ENCODE assay signal across 13 cellular contexts in the genomic region with DNA sequence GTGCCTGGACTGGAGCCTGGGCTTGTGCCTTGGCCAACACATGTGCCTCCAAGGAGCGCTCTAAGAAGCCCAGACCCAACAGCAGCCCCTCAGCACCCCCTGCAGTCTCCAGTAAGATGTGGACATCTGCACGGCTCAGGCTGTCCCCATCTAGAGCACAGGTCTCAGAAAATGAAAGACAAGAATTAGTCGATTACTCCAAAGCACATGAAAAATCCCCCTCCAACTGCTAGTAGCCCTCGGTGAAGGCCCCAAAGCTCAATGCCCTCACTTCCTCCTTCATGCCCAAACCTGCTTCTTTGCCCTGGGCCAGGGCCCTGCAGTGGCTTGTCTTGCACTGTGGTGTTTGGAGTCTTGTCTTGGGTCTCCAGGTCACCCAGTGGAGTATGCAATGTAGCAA. TPM values are rescaled to one million over a fixed set of nuclear protein-coding genes. Genes with fewer than 3 reads are reported as not detected.
DNase-seq lines count a peak whose midpoint lies in the region; ATAC-seq, FAIRE-seq and TF ChIP-seq lines count a peak whose summit lies in the region.
"Had no signal": no experiment of that assay in that cellular context is flagged by ENCODE, and none has a peak within 500 bp of the region (broad histone marks: within the 10 kb centered on the region; RNA-seq: fewer than 3 reads in every experiment).

No MANE protein-coding gene starts in this region.

- no peaks in the 10 kb centered on the region for H3K9me2 ChIP-seq in OCI-LY7 (ENCODE audit: insufficient read depth, low read length)

- H2AFZ ChIP-seq in OCI-LY7 (ENCODE audit: low read length): peak overlapping the region; percentile 19; the same call in 1 of the 2 replicates

- no TSS peak for BruUV-seq in MCF 10A (replicated peaks; lab: Mats Ljungman, UMichigan)
- BruUV-seq in OCI-LY7 (replicated peaks; lab: Mats Ljungman, UMichigan): no TSS peak

- no peaks in the 10 kb centered on the region for H4K20me1 ChIP-seq in OCI-LY7 (ENCODE audit: insufficient read depth, low read length)

- WGBS in upper lobe of left lung, 2 donors: 78 to 85% methylated on average over 4 of the region's 4 CpGs

- H3K9me3 ChIP-seq in breast epithelium (no peaks in the 10 kb centered on the region), OCI-LY7 (ENCODE audit: low read length) (no peaks in the 10 kb centered on the region), upper lobe of left lung (no peaks in the 10 kb centered on the region)

- ATAC-seq in HG02623 (IDR thresholded peaks at IDR 0.05; ENCODE audit: unreplicated experiment) (peak; percentile 71), upper lobe of left lung (ENCODE audit: low FRiP score in 2 of 2) (no peak)
- ATAC-seq in stimulated activated naive CD8-positive, alpha-beta T cell treated with anti-CD3 and anti-CD28 coated beads, Interleukin-15, amount 100 ng/mL, for 72 hours: peak; percentile 62

- intact Hi-C loops in MCF 10A (cut with micrococcal nuclease): no loop called here
- intact Hi-C loops in breast epithelium (cut with DNase I; ENCODE audit: low total_unique reads): no loop called here
- intact Hi-C loops in OCI-LY7 (cut with micrococcal nuclease; ENCODE audit: unreplicated experiment): loop anchor here (1.0 kb wide), 1 partner anchor 194 kb away; no protein-coding TSS in a partner anchor
- intact Hi-C loops in posterior vena cava (cut with DNase I): no loop called here

- no peak overlapping the region for H3K4me2 ChIP-seq in OCI-LY7 (ENCODE audit: low read length)

- no peaks in the 10 kb centered on the region for H3K79me2 ChIP-seq in OCI-LY7 (ENCODE audit: insufficient read depth, low read depth, low read length)

- POLR2A ChIA-PET in MCF 10A (lab: Yijun Ruan, JAX) (interaction anchor here (0.6 to 1.8 kb wide), 2 partner anchors 11 to 20 kb away, joined by 3 to 4 read pairs; no protein-coding TSS in a partner anchor), OCI-LY7 (lab: Charles Lee) (interaction anchor here (0.6 kb wide), 1 partner anchor 331 kb away, joined by 3 read pairs; no protein-coding TSS in a partner anchor)

- no peak for TF ChIP-seq POLR2A in breast epithelium (IDR thresholded peaks at IDR 0.05)
- TF ChIP-seq POLR2A in upper lobe of left lung (IDR thresholded peaks at IDR 0.05): no peak
- TF ChIP-seq POLR2A in H54 (IDR thresholded peaks at IDR 0.05; ENCODE audit: low read depth, low read length): no peak

- TF ChIP-seq EP300 in upper lobe of left lung (IDR thresholded peaks at IDR 0.05): no peak

- DNase-seq in MCF 10A (ENCODE audit: unreplicated experiment) (peak; percentile 29), breast epithelium (ENCODE audit: low spot score in 2 of 2) (no peak), OCI-LY7 (ENCODE audit: low spot score) (peak; percentile 45), posterior vena cava (ENCODE audit: low spot score) (no peak), upper lobe of left lung (no peak), H54 (ENCODE audit: insufficient read length, low spot score) (no peak)
- DNase-seq in stimulated activated naive CD8-positive, alpha-beta T cell treated with anti-CD3 and anti-CD28 coated beads, Interleukin-15, amount 100 ng/mL, for 72 hours: no peak
- DNase-seq: central memory CD4-positive, alpha-beta T cell; midbrain; NCI-H1694 had no signal

- H3K36me3 ChIP-seq in breast epithelium (no peaks in the 10 kb centered on the region), OCI-LY7 (ENCODE audit: insufficient read depth, low read length) (no peaks in the 10 kb centered on the region), upper lobe of left lung (no peaks in the 10 kb centered on the region)

- no peaks in the 10 kb centered on the region for H3K36me3 Mint-ChIP-seq in MCF 10A (ENCODE audit: insufficient read depth, unreplicated experiment)

- no peaks in the 10 kb centered on the region for H3K4me1 ChIP-seq in breast epithelium
- H3K4me1 ChIP-seq in OCI-LY7 (ENCODE audit: insufficient read depth, low read length, poor library complexity, severe bottlenecking): no peaks in the 10 kb centered on the region
- no peaks in the 10 kb centered on the region for H3K4me1 ChIP-seq in upper lobe of left lung

- no peaks in the 10 kb centered on the region for H3K4me1 Mint-ChIP-seq in MCF 10A (ENCODE audit: insufficient read depth, unreplicated experiment)
- peaks cover 7% of the 10 kb centered on the region for H3K4me1 Mint-ChIP-seq in stimulated activated naive CD8-positive, alpha-beta T cell treated with anti-CD3 and anti-CD28 coated beads, Interleukin-15, amount 100 ng/mL, for 72 hours

- CTCF ChIA-PET in MCF 10A (lab: Yijun Ruan, JAX) (no interaction called here), OCI-LY7 (lab: Charles Lee; ENCODE audit: unreplicated experiment) (no interaction called here)

- H3K9me3 Mint-ChIP-seq in MCF 10A (ENCODE audit: unreplicated experiment): no peaks in the 10 kb centered on the region
- no peaks in the 10 kb centered on the region for H3K9me3 Mint-ChIP-seq in stimulated activated naive CD8-positive, alpha-beta T cell treated with anti-CD3 and anti-CD28 coated beads, Interleukin-15, amount 100 ng/mL, for 72 hours
- H3K9me3 Mint-ChIP-seq: stimulated activated naive CD8-positive, alpha-beta T cell treated with anti-CD3 and anti-CD28 coated beads, Interleukin-15, Interleukin-2, amounts not matched to agents 100 ng/mL and 50 ng/mL, for 24 hours had no signal

- H3K27ac ChIP-seq in breast epithelium: no peak overlapping the region
- no peak overlapping the region for H3K27ac ChIP-seq in OCI-LY7 (ENCODE audit: low read depth, low read length, poor library complexity, severe bottlenecking)
- H3K27ac ChIP-seq in upper lobe of left lung: no peak overlapping the region
- H3K27ac ChIP-seq: SK-N-MC had no signal

- H3K4me3 ChIP-seq in breast epithelium: no peak overlapping the region
- H3K4me3 ChIP-seq in OCI-LY7 (ENCODE audit: low read depth, low read length, poor library complexity, severe bottlenecking): no peak overlapping the region
- H3K4me3 ChIP-seq in upper lobe of left lung: no peak overlapping the region
- H3K4me3 ChIP-seq: SK-N-MC had no signal

- no peak for FAIRE-seq in H54 (lab: Jason Lieb, UNC)

- TF ChIP-seq CTCF in MCF 10A (IDR thresholded peaks at IDR 0.05; ENCODE audit: unreplicated experiment) (no peak), breast epithelium (IDR thresholded peaks at IDR 0.05) (no peak), OCI-LY7 (conservative IDR thresholded peaks at IDR 0.05; ENCODE audit: low read length) (peak; percentile 67), upper lobe of left lung (IDR thresholded peaks at IDR 0.05) (no peak)

- no peak overlapping the region for H3K27ac Mint-ChIP-seq in MCF 10A (ENCODE audit: low read depth, unreplicated experiment)
- no peak overlapping the region for H3K27ac Mint-ChIP-seq in stimulated activated naive CD8-positive, alpha-beta T cell treated with anti-CD3 and anti-CD28 coated beads, Interleukin-15, amount 100 ng/mL, for 72 hours
- H3K27ac Mint-ChIP-seq: stimulated activated naive CD8-positive, alpha-beta T cell treated with anti-CD3 and anti-CD28 coated beads, Interleukin-15, Interleukin-2, amounts not matched to agents 100 ng/mL and 50 ng/mL, for 24 hours had no signal

- H3K4me3 Mint-ChIP-seq in MCF 10A (ENCODE audit: unreplicated experiment): no peak overlapping the region
- no peak overlapping the region for H3K4me3 Mint-ChIP-seq in stimulated activated naive CD8-positive, alpha-beta T cell treated with anti-CD3 and anti-CD28 coated beads, Interleukin-15, amount 100 ng/mL, for 72 hours
- H3K4me3 Mint-ChIP-seq: stimulated activated naive CD8-positive, alpha-beta T cell treated with anti-CD3 and anti-CD28 coated beads, Interleukin-15, Interleukin-2, amounts not matched to agents 100 ng/mL and 50 ng/mL, for 24 hours had no signal

- H3K27me3 Mint-ChIP-seq in MCF 10A (ENCODE audit: insufficient read depth, unreplicated experiment): no peaks in the 10 kb centered on the region
- no peaks in the 10 kb centered on the region for H3K27me3 Mint-ChIP-seq in stimulated activated naive CD8-positive, alpha-beta T cell treated with anti-CD3 and anti-CD28 coated beads, Interleukin-15, amount 100 ng/mL, for 72 hours
- H3K27me3 Mint-ChIP-seq: stimulated activated naive CD8-positive, alpha-beta T cell treated with anti-CD3 and anti-CD28 coated beads, Interleukin-15, Interleukin-2, amounts not matched to agents 100 ng/mL and 50 ng/mL, for 24 hours had no signal

- H3K27me3 ChIP-seq in breast epithelium (no peaks in the 10 kb centered on the region), upper lobe of left lung (no peaks in the 10 kb centered on the region)

RNA-seq across cellular contexts. Expression of a gene that starts 21.9 kb away (rescaled TPM):
- total RNA-seq in MCF 10A (2022) (9.6 and 17.2 TPM in 2 replicates), breast epithelium (10 to 100 TPM in 2 of 3 donors, 1 to 10 TPM in 1; 9.0 to 23.1 (median 17.0) TPM), OCI-LY7 (2022) (11.0 and 14.2 TPM in 2 replicates), posterior vena cava (10 to 100 TPM in 1 of 2 donors, 1 to 10 TPM in 1; 8.4 to 10.5 TPM), upper lobe of left lung (10 to 100 TPM in 2 of 6 donors, 1 to 10 TPM in 4; 4.1 to 14.5 (median 6.8) TPM)
- total RNA-seq in OCI-LY7 (2014; rRNA removed; shearing (Covaris generic)): 7.0 and 7.6 TPM in 2 replicates

Comparison
In these comparisons a context has a peak if more than half of its experiments do, and no peak if none do; other contexts are left out.
1. DNase-seq: peak in MCF 10A (single experiment) and OCI-LY7 (single experiment); none in breast epithelium (0 of 2), stimulated activated naive CD8-positive, alpha-beta T cell treated with anti-CD3 and anti-CD28 coated beads, Interleukin-15, amount 100 ng/mL, for 72 hours (0 of 2), posterior vena cava (single experiment), upper lobe of left lung (0 of 2) and H54 (single experiment).
2. ATAC-seq: peak in HG02623 (single experiment) and stimulated activated naive CD8-positive, alpha-beta T cell treated with anti-CD3 and anti-CD28 coated beads, Interleukin-15, amount 100 ng/mL, for 72 hours (single experiment); none in upper lobe of left lung (0 of 2).